Comparison of ENCODE assay signal across 12 cellular contexts in the genomic region with DNA sequence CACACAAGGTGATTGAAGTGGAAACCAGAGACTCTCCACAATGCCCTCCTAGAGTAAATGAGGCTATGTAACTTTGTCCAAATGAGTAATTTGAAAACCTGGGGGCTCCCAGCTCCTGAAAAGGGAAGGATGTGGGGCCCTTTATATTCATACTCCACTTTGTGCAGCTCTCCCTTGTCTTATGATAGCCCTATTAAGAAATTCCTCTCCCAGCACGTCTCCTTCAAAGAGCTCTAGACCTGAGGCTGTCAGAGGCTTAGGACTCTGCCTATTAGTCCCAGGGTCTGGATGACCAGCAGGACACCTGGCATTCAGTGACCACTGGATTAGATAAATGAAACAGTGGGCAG. TPM values are rescaled to one million over a fixed set of nuclear protein-coding genes. Genes with fewer than 3 reads are reported as not detected.
DNase-seq lines count a peak whose midpoint lies in the region; ATAC-seq, FAIRE-seq and TF ChIP-seq lines count a peak whose summit lies in the region.
"Had no signal": no experiment of that assay in that cellular context is flagged by ENCODE, and none has a peak within 500 bp of the region (broad histone marks: within the 10 kb centered on the region; RNA-seq: fewer than 3 reads in every experiment).

No MANE protein-coding gene starts in this region.

- TF ChIP-seq POLR2A in adrenal gland (IDR thresholded peaks at IDR 0.05) = no peak

- H3K27me3 Mint-ChIP-seq in WTC11 (ENCODE audit: low read depth) (peaks cover 22% of the 10 kb centered on the region), immature natural killer cell (ENCODE audit: low read depth in 3 of 3) (peaks cover 0 to 11% (median 7%) of the 10 kb centered on the region in 3 donors)

- intact Hi-C loops in adrenal gland (cut with DNase I) = no loop called here
- intact Hi-C loops in sciatic nerve (cut with DNase I) = no loop called here

- H3K36me3 ChIP-seq in small intestine (ENCODE audit: control insufficient read depth in 2 of 2, insufficient read depth in 2 of 2, low read length in 2 of 2) (no peaks in the 10 kb centered on the region), adrenal gland (replicated peaks in 1 of 2) (no peaks in the 10 kb centered on the region)
- H3K36me3 ChIP-seq: right atrium auricular region had no signal

- H3K27ac Mint-ChIP-seq in WTC11 (no peak overlapping the region), immature natural killer cell (peak overlapping the region in 3 of 6 donors; percentile 49 to 81 (median 72))

- FAIRE-seq in small intestine (lab: Jason Lieb, UNC) = no peak
- FAIRE-seq: HTR-8/SVneo had no signal

- H3K36me3 Mint-ChIP-seq in WTC11 (no peaks in the 10 kb centered on the region), immature natural killer cell (no peaks in the 10 kb centered on the region)

- WGBS in small intestine, 3 donors = 31 to 48% (median 36%) methylated on average over 1 of the region's 1 CpG
- 46 to 71% (median 58%) methylated on average over 1 of the region's 1 CpG for WGBS in adrenal gland, 4 donors

- DNase-seq in AG04449 (ENCODE audit: low read depth, low spot score) (no peak), GM12865 (ENCODE audit: low read depth) (no peak), WTC11 (ENCODE audit: low spot score) (no peak), immature natural killer cell (no peak), small intestine (no peak), adrenal gland (no peak), sciatic nerve (ENCODE audit: low spot score) (no peak)
- DNase-seq: DMS153, NCI-H526 treated with DMSO at 0.1 percent for 48 hours had no signal

- CTCF ChIA-PET in AG04449 (lab: Yijun Ruan, JAX) (interaction anchor here (1.6 to 18.1 kb wide), 7 partner anchors 11 to 131 kb away, joined by 5 to 421 read pairs (median 9); a partner anchor contains a TSS), WTC11 (lab: Charles Lee) (interaction anchor here (0.6 to 6.9 kb wide), 13 partner anchors 13 to 163 kb away, joined by 3 to 147 read pairs (median 4); a partner anchor contains a TSS)

- peak overlapping the region in 1 of 2 donors; percentile 9 for H3K27ac ChIP-seq in small intestine (ENCODE audit: low read depth in 1 of 2, low read length in 1 of 2)
- H3K27ac ChIP-seq in adrenal gland = no peak overlapping the region

- H3K27me3 ChIP-seq in small intestine (ENCODE audit: control insufficient read depth in 2 of 2, insufficient read depth in 2 of 2, low read length in 2 of 2) (no peaks in the 10 kb centered on the region), adrenal gland (no peaks in the 10 kb centered on the region)
- H3K27me3 ChIP-seq: right atrium auricular region had no signal

- H3K4me1 Mint-ChIP-seq in WTC11 (peaks cover 20% of the 10 kb centered on the region), immature natural killer cell (peaks cover 22 to 23% of the 10 kb centered on the region in 2 donors)

- no peaks in the 10 kb centered on the region for H3K9me3 ChIP-seq in small intestine (ENCODE audit: control insufficient read depth, low read depth)
- H3K9me3 ChIP-seq in adrenal gland (replicated peaks in 1 of 3) = no peaks in the 10 kb centered on the region
- H3K9me3 ChIP-seq: right atrium auricular region had no signal

- H3K4me3 Mint-ChIP-seq in WTC11 = peak overlapping the region; percentile 93
- peak overlapping the region; percentile 67 to 95 (median 77) for H3K4me3 Mint-ChIP-seq in immature natural killer cell

- POLR2A ChIA-PET in AG04449 (lab: Yijun Ruan, JAX) = interaction anchor here (0.8 kb wide), 1 partner anchor 30 kb away, joined by 3 read pairs; no protein-coding TSS in a partner anchor
- POLR2A ChIA-PET in WTC11 (lab: Charles Lee) = interaction anchor here (0.8 to 3.9 kb wide), 4 partner anchors 13 to 34 kb away, joined by 3 to 37 read pairs (median 8); no protein-coding TSS in a partner anchor

- ATAC-seq in WTC11 = no peak
- no peak for ATAC-seq in HG03432 (IDR thresholded peaks at IDR 0.05; ENCODE audit: unreplicated experiment)
- ATAC-seq in sciatic nerve = no peak

- H3K4me1 ChIP-seq in small intestine (ENCODE audit: control insufficient read depth in 2 of 2, insufficient read depth in 1 of 2, low read depth in 1 of 2, low read length in 1 of 2) (peaks cover 2 to 6% of the 10 kb centered on the region in 2 donors), adrenal gland (replicated peaks in 1 of 2) (peaks cover 7 to 14% of the 10 kb centered on the region in 2 donors)

- TF ChIP-seq CTCF in AG04449 (IDR thresholded peaks at IDR 0.05; ENCODE audit: insufficient read depth, low read length, missing control alignments) = no peak
- TF ChIP-seq CTCF in GM12865 (IDR thresholded peaks at IDR 0.05; ENCODE audit: insufficient read depth, low read depth, low read length, missing control alignments) = no peak
- TF ChIP-seq CTCF in WTC11 (IDR thresholded peaks at IDR 0.05) = no peak
- no peak for TF ChIP-seq CTCF in adrenal gland (IDR thresholded peaks at IDR 0.05)

- H3K4me3 ChIP-seq in AG04449 (ENCODE audit: low read depth, low read length) (peak overlapping the region; percentile 18), GM12865 (ENCODE audit: low read depth, low read length) (peak overlapping the region; percentile 69; the same call in 1 of the 2 replicates), small intestine (ENCODE audit: low read depth in 1 of 2, low read length in 2 of 2) (no peak overlapping the region), adrenal gland (no peak overlapping the region)

- no peaks in the 10 kb centered on the region for H3K9me3 Mint-ChIP-seq in WTC11
- no peaks in the 10 kb centered on the region for H3K9me3 Mint-ChIP-seq in immature natural killer cell

TF ChIP-seq in WTC11, 78 proteins besides CTCF, POLR2A, EP300 and RAD21:
- TF ChIP-seq ZNF121 (CRISPR knock-in tag; IDR thresholded peaks at IDR 0.05) = no peak
- no peak for TF ChIP-seq TCF7 (CRISPR knock-in tag; IDR thresholded peaks at IDR 0.05; ENCODE audit: low read depth)

RNA-seq across cellular contexts. Expression of a gene that starts 2.1 kb away (rescaled TPM):
- total RNA-seq in WTC11 (2021) (20.5 to 27.1 TPM (median 21.5 TPM) in 3 replicates), adrenal gland (10 to 100 TPM in 7 of 8 donors, 1 to 10 TPM in 1; 6.8 to 32.3 (median 26.4) TPM), sciatic nerve (14.8 TPM)
- polyA plus RNA-seq in immature natural killer cell (10 to 100 TPM; 15.8 to 20.3 (median 17.5) TPM), small intestine (10 to 100 TPM in 1 of 3 donors, 1 to 10 TPM in 1, under 1 TPM in 1; 0.67 to 25.0 (median 2.4) TPM), adrenal gland (10 to 100 TPM in 2 of 3 donors, 1 to 10 TPM in 1; 3.8 to 24.8 (median 14.8) TPM)

RNA-seq across cellular contexts. Expression of a gene that starts 17.1 kb away (rescaled TPM):
- total RNA-seq in WTC11 (2021) = 63.5 to 92.8 TPM (median 68.4 TPM) in 3 replicates
- polyA plus RNA-seq in immature natural killer cell = 100 to 1,000 TPM in 1 of 3 donors, 10 to 100 TPM in 2; 52.9 to 101 (median 55.7) TPM
- polyA plus RNA-seq in small intestine = 10 to 100 TPM; 58.4 to 84.8 (median 63.1) TPM
- total RNA-seq in adrenal gland = 10 to 100 TPM; 35.6 to 89.0 (median 53.7) TPM
- 10 to 100 TPM; 23.9 to 72.5 (median 48.8) TPM for polyA plus RNA-seq in adrenal gland
- 42.0 TPM for total RNA-seq in sciatic nerve

RNA-seq across cellular contexts. Expression of a gene that starts 24.0 kb away (rescaled TPM):
- total RNA-seq in WTC11 (2021) = 0.26 to 0.39 TPM (median 0.34 TPM) in 3 replicates
- under 1 TPM in 2 of 3 donors, not detected in 1; 0.12 to 0.47 TPM for polyA plus RNA-seq in immature natural killer cell
- polyA plus RNA-seq in small intestine = not detected
- under 1 TPM in 1 of 8 donors, not detected in 7; 0.30 TPM for total RNA-seq in adrenal gland
- not detected for polyA plus RNA-seq in adrenal gland
- not detected for total RNA-seq in sciatic nerve
- total RNA-seq: right atrium auricular region had no signal

RNA-seq across cellular contexts. Expression of a gene that starts 53.1 kb away (rescaled TPM):
- 13.8 to 15.5 TPM (median 14.3 TPM) in 3 replicates for total RNA-seq in WTC11 (2021)
- polyA plus RNA-seq in immature natural killer cell = under 1 TPM; 0.38 to 0.71 (median 0.68) TPM
- under 1 TPM in 1 of 3 donors, not detected in 2; 0.70 TPM for polyA plus RNA-seq in small intestine
- total RNA-seq in adrenal gland = 1 to 10 TPM in 3 of 8 donors, under 1 TPM in 4, not detected in 1; 0.24 to 2.1 (median 0.71) TPM
- polyA plus RNA-seq in adrenal gland = 1 to 10 TPM in 1 of 3 donors, under 1 TPM in 1, not detected in 1; 0.56 to 1.0 TPM
- total RNA-seq in sciatic nerve = 2.5 TPM

RNA-seq across cellular contexts. Expression of a gene that starts 54.1 kb away (rescaled TPM):
- total RNA-seq in WTC11 (2021) = 38.8 to 48.5 TPM (median 47.4 TPM) in 3 replicates
- 100 to 1,000 TPM; 310 to 706 (median 354) TPM for polyA plus RNA-seq in immature natural killer cell
- 10 to 100 TPM; 56.8 to 72.3 (median 60.5) TPM for polyA plus RNA-seq in small intestine
- 100 to 1,000 TPM in 2 of 8 donors, 10 to 100 TPM in 6; 38.7 to 108 (median 83.0) TPM for total RNA-seq in adrenal gland
- 10 to 100 TPM; 38.0 to 89.4 (median 38.2) TPM for polyA plus RNA-seq in adrenal gland
- total RNA-seq in sciatic nerve = 53.5 TPM

Comparison
In these comparisons a context has a peak if more than half of its experiments do, and no peak if none do; other contexts are left out.
1. H3K4me3 ChIP-seq: peak in AG04449 (single experiment) and GM12865 (single experiment); none in small intestine (0 of 2) and adrenal gland (0 of 4).